Comparison of ENCODE assay signal across 8 cellular contexts in genomic region chr7:22726345-22726848, GRCh38. TPM values are rescaled to one million over a fixed set of nuclear protein-coding genes. Genes with fewer than 3 reads are reported as not detected.
DNase-seq lines count a peak whose midpoint lies in the region; ATAC-seq and TF ChIP-seq lines count a peak whose summit lies in the region.

No MANE protein-coding gene starts in this region.

- H3K4me2 ChIP-seq in BLaER1, result peak overlapping the region; percentile 63

- no peaks in the 10 kb centered on the region for H3K9me3 Mint-ChIP-seq in activated CD8-positive, alpha-beta T cell treated with anti-CD3 and anti-CD28 coated beads, Interleukin-2, amount 10 ng/mL, durations not matched to agents 7 days and 5 days (ENCODE audit: insufficient read depth)
- no peaks in the 10 kb centered on the region for H3K9me3 Mint-ChIP-seq in naive thymus-derived CD8-positive, alpha-beta T cell

- no peaks in the 10 kb centered on the region for H3K36me3 Mint-ChIP-seq in activated CD8-positive, alpha-beta T cell treated with anti-CD3 and anti-CD28 coated beads, Interleukin-2, amount 10 ng/mL, durations not matched to agents 7 days and 5 days (ENCODE audit: low read depth)
- H3K36me3 Mint-ChIP-seq in naive thymus-derived CD8-positive, alpha-beta T cell, result no peaks in the 10 kb centered on the region

- peaks cover 59% of the 10 kb centered on the region for H3K4me1 Mint-ChIP-seq in activated CD8-positive, alpha-beta T cell treated with anti-CD3 and anti-CD28 coated beads, Interleukin-2, amount 10 ng/mL, durations not matched to agents 7 days and 5 days (ENCODE audit: low read depth)
- H3K4me1 Mint-ChIP-seq in naive thymus-derived CD8-positive, alpha-beta T cell, result peaks cover 6 to 61% (median 26%) of the 10 kb centered on the region in 4 donors

- H3K27ac Mint-ChIP-seq in activated CD8-positive, alpha-beta T cell treated with anti-CD3 and anti-CD28 coated beads, Interleukin-2, amount 10 ng/mL, durations not matched to agents 7 days and 5 days, result peak overlapping the region; percentile 63
- H3K27ac Mint-ChIP-seq in naive thymus-derived CD8-positive, alpha-beta T cell, result peak overlapping the region in 1 of 10 donors; percentile 78

- no peaks in the 10 kb centered on the region for H3K36me3 ChIP-seq in BLaER1

- H3K27me3 ChIP-seq in BLaER1, result peaks cover 8% of the 10 kb centered on the region

- peaks cover 36% of the 10 kb centered on the region for H3K4me1 ChIP-seq in BLaER1

- H4K20me1 ChIP-seq in BLaER1, result no peaks in the 10 kb centered on the region

- no peak overlapping the region for H3K9ac ChIP-seq in BLaER1

- no peaks in the 10 kb centered on the region for H3K9me3 ChIP-seq in BLaER1

- CTCF ChIA-PET in activated CD8-positive, alpha-beta T cell treated with anti-CD3 and anti-CD28 coated beads, Interleukin-2, amount 10 ng/mL, durations not matched to agents 7 days and 5 days (lab: Charles Lee), result interaction anchor here (0.7 to 14.8 kb wide), 34 partner anchors 8 to 380 kb away, joined by 3 to 457 read pairs (median 5); no protein-coding TSS in a partner anchor

- ATAC-seq in GM18861 (IDR thresholded peaks at IDR 0.05; ENCODE audit: unreplicated experiment), result peak; percentile 73
- peak; percentile 71 for ATAC-seq in HG03095 (IDR thresholded peaks at IDR 0.05; ENCODE audit: unreplicated experiment)
- peak; percentile 93 for ATAC-seq in activated CD8-positive, alpha-beta T cell treated with anti-CD3 and anti-CD28 coated beads, Interleukin-2, amount 10 ng/mL, durations not matched to agents 7 days and 5 days
- ATAC-seq in naive thymus-derived CD8-positive, alpha-beta T cell, result peak; percentile 82 to 86

- no peak overlapping the region for H3K27ac ChIP-seq in BLaER1

- POLR2A ChIA-PET in activated CD8-positive, alpha-beta T cell treated with anti-CD3 and anti-CD28 coated beads, Interleukin-2, amount 10 ng/mL, durations not matched to agents 7 days and 5 days (lab: Charles Lee), result interaction anchor here (0.6 to 0.9 kb wide), 2 partner anchors 146 to 163 kb away, joined by 3 read pairs; no protein-coding TSS in a partner anchor
- POLR2A ChIA-PET in naive thymus-derived CD8-positive, alpha-beta T cell (lab: Charles Lee), result no interaction called here

- peak; percentile 71 for TF ChIP-seq CTCF in epithelial cell of proximal tubule (conservative IDR thresholded peaks at IDR 0.05; ENCODE audit: low read depth, low read length)

- DNase-seq in NCI-H748 (lab: John Stamatoyannopoulos, UW; ENCODE audit: unreplicated experiment), result peak; percentile 68
- DNase-seq in activated CD8-positive, alpha-beta T cell treated with anti-CD3 and anti-CD28 coated beads, Interleukin-2, amount 10 ng/mL, durations not matched to agents 7 days and 5 days, result peak; percentile 76
- DNase-seq in epithelial cell of proximal tubule (ENCODE audit: low read depth), result peak; percentile 74
- peak in 9 of 10 donors; percentile 7 to 59 (median 36) for DNase-seq in naive thymus-derived CD8-positive, alpha-beta T cell
- peak; percentile 44 for DNase-seq in superior temporal gyrus (ENCODE audit: extremely low spot score)

- H3K27me3 Mint-ChIP-seq in activated CD8-positive, alpha-beta T cell treated with anti-CD3 and anti-CD28 coated beads, Interleukin-2, amount 10 ng/mL, durations not matched to agents 7 days and 5 days (ENCODE audit: low read depth), result peaks cover 30% of the 10 kb centered on the region
- H3K27me3 Mint-ChIP-seq in naive thymus-derived CD8-positive, alpha-beta T cell, result peaks cover 3 to 27% (median 10%) of the 10 kb centered on the region in 5 donors

- H3K4me3 Mint-ChIP-seq in activated CD8-positive, alpha-beta T cell treated with anti-CD3 and anti-CD28 coated beads, Interleukin-2, amount 10 ng/mL, durations not matched to agents 7 days and 5 days, result peak overlapping the region; percentile 56
- peak overlapping the region; percentile 67 to 83 (median 75) for H3K4me3 Mint-ChIP-seq in naive thymus-derived CD8-positive, alpha-beta T cell

- H3K4me3 ChIP-seq in BLaER1, result no peak overlapping the region
- peak overlapping the region; percentile 59 for H3K4me3 ChIP-seq in epithelial cell of proximal tubule (ENCODE audit: low read depth, low read length)

RNA-seq across cellular contexts. Expression of gene IL6, which starts 0.6 kb away (rescaled TPM):
- under 1 TPM in 1 of 2 experiments, not detected in 1; 0.65 TPM for total RNA-seq in activated CD8-positive, alpha-beta T cell treated with anti-CD3 and anti-CD28 coated beads, Interleukin-2, amount 10 ng/mL, durations not matched to agents 7 days and 5 days
- total RNA-seq in epithelial cell of proximal tubule, result 22.4 and 40.4 TPM in 2 replicates
- not detected for total RNA-seq in naive thymus-derived CD8-positive, alpha-beta T cell
- not detected for polyA plus RNA-seq in naive thymus-derived CD8-positive, alpha-beta T cell

Comparison
In these comparisons a context has a peak if more than half of its experiments do, and no peak if none do; other contexts are left out.
1. RNA of gene IL6, which starts 0.6 kb away (total RNA-seq): 22.4 to 40.4 TPM in epithelial cell of proximal tubule; 0.65 TPM in activated CD8-positive, alpha-beta T cell treated with anti-CD3 and anti-CD28 coated beads, Interleukin-2, amount 10 ng/mL, durations not matched to agents 7 days and 5 days and not detected in naive thymus-derived CD8-positive, alpha-beta T cell; every median in the first group is over 10 times any median in the second.
2. Peak in every context shown above with its lines, with median percentiles within 50 percentile points of each other: ATAC-seq and DNase-seq.